In genomic region chr6:35566794-35567193, GRCh38 we compare ENCODE assay signal across 19 cellular contexts. TPM values are rescaled to one million over a fixed set of nuclear protein-coding genes. Genes with fewer than 3 reads are reported as not detected.
A peak's percentile ranks its signal among the peaks of the same experiment; 100 is the strongest.
DNase-seq lines count a peak whose midpoint lies in the region; ATAC-seq and TF ChIP-seq lines count a peak whose summit lies in the region.
"Had no signal": no experiment of that assay in that cellular context is flagged by ENCODE, and none has a peak within 500 bp of the region (broad histone marks: within the 10 kb centered on the region; RNA-seq: fewer than 3 reads in every experiment).

No MANE protein-coding gene starts in this region.

- peaks cover 11% of the 10 kb centered on the region for H3K36me3 Mint-ChIP-seq in stimulated activated naive CD8-positive, alpha-beta T cell treated with anti-CD3 and anti-CD28 coated beads, Interleukin-15, Interleukin-2, amounts not matched to agents 100 ng/mL and 50 ng/mL, for 24 hours (ENCODE audit: low read depth)
- H3K36me3 Mint-ChIP-seq in naive thymus-derived CD8-positive, alpha-beta T cell: peaks cover 0 to 6% (median 0%) of the 10 kb centered on the region in 3 donors

- peaks cover 9% of the 10 kb centered on the region for H3K27me3 Mint-ChIP-seq in stimulated activated naive CD8-positive, alpha-beta T cell treated with anti-CD3 and anti-CD28 coated beads, Interleukin-15, Interleukin-2, amounts not matched to agents 100 ng/mL and 50 ng/mL, for 24 hours
- H3K27me3 Mint-ChIP-seq in naive thymus-derived CD8-positive, alpha-beta T cell: peaks cover 0 to 5% (median 0%) of the 10 kb centered on the region in 5 donors

- H3K4me3 ChIP-seq in choroid plexus epithelial cell (ENCODE audit: low read depth, low read length) (no peak overlapping the region), WERI-Rb-1 (ENCODE audit: low read depth, low read length) (no peak overlapping the region)
- H3K4me3 ChIP-seq: PC-9 had no signal

- H3K9me3 ChIP-seq in WERI-Rb-1 (ENCODE audit: severe bottlenecking): peaks cover 12% of the 10 kb centered on the region

- H3K27me3 ChIP-seq in WERI-Rb-1 (ENCODE audit: insufficient read depth, low read depth, severe bottlenecking): no peaks in the 10 kb centered on the region

- H3K9me3 Mint-ChIP-seq in stimulated activated naive CD8-positive, alpha-beta T cell treated with anti-CD3 and anti-CD28 coated beads, Interleukin-15, Interleukin-2, amounts not matched to agents 100 ng/mL and 50 ng/mL, for 24 hours: no peaks in the 10 kb centered on the region
- H3K9me3 Mint-ChIP-seq in naive thymus-derived CD8-positive, alpha-beta T cell: peaks cover 0 to 6% (median 0%) of the 10 kb centered on the region in 9 donors
- H3K9me3 Mint-ChIP-seq: CD8-positive, alpha-beta memory T cell had no signal

- no peaks in the 10 kb centered on the region for H3K4me1 Mint-ChIP-seq in stimulated activated naive CD8-positive, alpha-beta T cell treated with anti-CD3 and anti-CD28 coated beads, Interleukin-15, Interleukin-2, amounts not matched to agents 100 ng/mL and 50 ng/mL, for 24 hours (ENCODE audit: low read depth)
- peaks cover 7 to 23% (median 9%) of the 10 kb centered on the region in 4 donors for H3K4me1 Mint-ChIP-seq in naive thymus-derived CD8-positive, alpha-beta T cell

- no peak for DNase-seq in stimulated activated naive CD8-positive, alpha-beta T cell treated with anti-CD3 and anti-CD28 coated beads, Interleukin-15, Interleukin-2, amounts not matched to agents 100 U/mL and 50 U/mL, for 24 hours
- DNase-seq in choroid plexus epithelial cell (ENCODE audit: low read depth) (peak; percentile 65), NCI-H2081 treated with DMSO at 0.1 percent for 48 hours (lab: John Stamatoyannopoulos, UW) (no peak), WERI-Rb-1 (no peak), DMS53 (lab: John Stamatoyannopoulos, UW) (no peak)
- DNase-seq in naive thymus-derived CD8-positive, alpha-beta T cell: no peak
- DNase-seq: C1 segment of cervical spinal cord; CD8-positive, alpha-beta memory T cell; GOT3; HFFc6; NCI-H1417 treated with DMSO at 0.1 percent for 48 hours; NCI-H187 treated with DMSO at 0.1 percent for 48 hours; NCI-H226; NCI-H524; PC-9; SIG-M5 had no signal

- peak overlapping the region; percentile 10 for H3K27ac Mint-ChIP-seq in stimulated activated naive CD8-positive, alpha-beta T cell treated with anti-CD3 and anti-CD28 coated beads, Interleukin-15, Interleukin-2, amounts not matched to agents 100 ng/mL and 50 ng/mL, for 24 hours
- peak overlapping the region in 9 of 10 donors; percentile 40 to 77 (median 65) for H3K27ac Mint-ChIP-seq in naive thymus-derived CD8-positive, alpha-beta T cell
- H3K27ac Mint-ChIP-seq: HFFc6 had no signal

- POLR2A ChIA-PET in naive thymus-derived CD8-positive, alpha-beta T cell (lab: Charles Lee): interaction anchor here (0.7 kb wide), 1 partner anchor 47 kb away, joined by 4 read pairs; no protein-coding TSS in a partner anchor

- H3K27ac ChIP-seq in WERI-Rb-1: no peak overlapping the region
- H3K27ac ChIP-seq: KMS-11, PC-9, RWPE1 had no signal

- ATAC-seq in stimulated activated naive CD8-positive, alpha-beta T cell treated with anti-CD3 and anti-CD28 coated beads, Interleukin-15, Interleukin-2, amounts not matched to agents 100 U/mL and 50 U/mL, for 24 hours: no peak
- ATAC-seq in naive thymus-derived CD8-positive, alpha-beta T cell: no peak

- H3K36me3 ChIP-seq in WERI-Rb-1: peaks cover 4% of the 10 kb centered on the region; the same call in 1 of the 2 replicates

- TF ChIP-seq CTCF in choroid plexus epithelial cell (conservative IDR thresholded peaks at IDR 0.05; ENCODE audit: low read depth, low read length) (no peak), WERI-Rb-1 (IDR thresholded peaks at IDR 0.05; ENCODE audit: low read depth, low read length) (no peak)

- H3K4me3 Mint-ChIP-seq in stimulated activated naive CD8-positive, alpha-beta T cell treated with anti-CD3 and anti-CD28 coated beads, Interleukin-15, Interleukin-2, amounts not matched to agents 100 ng/mL and 50 ng/mL, for 24 hours: no peak overlapping the region
- H3K4me3 Mint-ChIP-seq in naive thymus-derived CD8-positive, alpha-beta T cell: peak overlapping the region in 1 of 10 donors; percentile 57
- H3K4me3 Mint-ChIP-seq: CD8-positive, alpha-beta memory T cell; HFFc6 had no signal

RNA-seq across cellular contexts. Expression of gene TULP1, which starts 54.1 kb away (rescaled TPM):
- not detected for total RNA-seq in naive thymus-derived CD8-positive, alpha-beta T cell
- not detected for polyA plus RNA-seq in naive thymus-derived CD8-positive, alpha-beta T cell
- total RNA-seq: CD8-positive, alpha-beta memory T cell; HFFc6; PC-9 had no signal
- polyA plus RNA-seq: CD8-positive, alpha-beta memory T cell had no signal
